Comparison of ENCODE assay signal across 36 cellular contexts in genomic region chr7:1282679-1283078, GRCh38. TPM values are rescaled to one million over a fixed set of nuclear protein-coding genes. Genes with fewer than 3 reads are reported as not detected.
"Had no signal": no experiment of that assay in that cellular context is flagged by ENCODE, and none has a peak within 500 bp of the region (broad histone marks: within the 10 kb centered on the region; RNA-seq: fewer than 3 reads in every experiment).

No MANE protein-coding gene starts in this region.

- H3K27me3 Mint-ChIP-seq: activated B cell treated with CpG ODN at 0.5 μM for 24 hours; activated CD4-positive, alpha-beta memory T cell treated with anti-CD3 and anti-CD28 coated beads for 36 hours; activated CD4-positive, alpha-beta T cell treated with anti-CD3 and anti-CD28 coated beads, Interleukin-2, amount 10 ng/mL, durations not matched to agents 24 days and 14 days; activated naive CD8-positive, alpha-beta T cell; activated naive CD8-positive, alpha-beta T cell treated with anti-CD3 and anti-CD28 coated beads, Interleukin-2, amount 10 ng/mL, durations not matched to agents 7 days and 5 days had no signal

- H3K27ac ChIP-seq: body of pancreas, brain microvascular endothelial cell, breast epithelium, VCaP had no signal

- H3K36me3 ChIP-seq: brain microvascular endothelial cell, breast epithelium had no signal

- H3K27me3 ChIP-seq: body of pancreas, brain microvascular endothelial cell had no signal

- H3K4me1 Mint-ChIP-seq: activated B cell treated with CpG ODN at 0.5 μM for 24 hours; activated CD4-positive, alpha-beta T cell treated with anti-CD3 and anti-CD28 coated beads, Interleukin-2, amount 10 ng/mL, durations not matched to agents 24 days and 14 days; activated naive CD4-positive, alpha-beta T cell treated with anti-CD3 and anti-CD28 coated beads, Interleukin-2, amount 10 ng/mL, durations not matched to agents 7 days and 5 days; activated naive CD4-positive, alpha-beta T cell treated with anti-CD3 and anti-CD28 coated beads, Interleukin-2, amount 50 U/mL, for 24 hours; activated naive CD8-positive, alpha-beta T cell treated with anti-CD3 and anti-CD28 coated beads, Interleukin-2, amount 10 ng/mL, durations not matched to agents 7 days and 5 days; activated naive CD8-positive, alpha-beta T cell treated with anti-CD3 and anti-CD28 coated beads, Interleukin-2, amount 50 U/mL, for 24 hours had no signal

- DNase-seq: activated B cell treated with CpG ODN at 0.5 μM for 24 hours; activated CD4-positive, alpha-beta memory T cell treated with anti-CD3 and anti-CD28 coated beads for 36 hours; activated CD4-positive, alpha-beta T cell treated with anti-CD3 and anti-CD28 coated beads for 4 hours; activated CD4-positive, alpha-beta T cell treated with anti-CD3 and anti-CD28 coated beads, Interleukin-2, amount 10 ng/mL, durations not matched to agents 24 days and 14 days; activated CD4-positive, alpha-beta T cell treated with anti-CD3 and anti-CD28 coated beads, Interleukin-2, amount 50 U/mL, for 1 hour; activated CD4-positive, alpha-beta T cell treated with anti-CD3 and anti-CD28 coated beads, Interleukin-2, amount 50 U/mL, for 4 hours; activated CD4-positive, CD25-positive, alpha-beta regulatory T cell treated with anti-CD3 and anti-CD28 coated beads, Interleukin-2, amount 50 U/mL, for 72 hours; activated CD8-positive, alpha-beta memory T cell treated with anti-CD3 and anti-CD28 coated beads, Interleukin-2, amount 50 U/mL, for 48 hours; activated CD8-positive, alpha-beta T cell treated with anti-CD3 and anti-CD28 coated beads for 36 hours; activated effector memory CD4-positive, alpha-beta T cell treated with Interleukin-2 at 50 U/mL for 16 hours; activated gamma-delta T cell; activated naive CD4-positive, alpha-beta T cell treated with anti-CD3 and anti-CD28 coated beads, Interleukin-2, amount 10 ng/mL, durations not matched to agents 7 days and 5 days; activated naive CD4-positive, alpha-beta T cell treated with Interleukin-2 at 50 U/mL for 16 hours; activated naive CD8-positive, alpha-beta T cell treated with anti-CD3 and anti-CD28 coated beads, Interleukin-2, amount 10 ng/mL, durations not matched to agents 7 days and 5 days; activated naive CD8-positive, alpha-beta T cell treated with anti-CD3 and anti-CD28 coated beads, Interleukin-2, amount 50 U/mL, for 24 hours; activated T-cell treated with anti-CD3 and anti-CD28 coated beads, Interleukin-2, amount 50 U/mL, for 24 hours; activated T-cell treated with anti-CD3 and anti-CD28 coated beads, Interleukin-2, amount 50 U/mL, for 48 hours; body of pancreas; brain microvascular endothelial cell; central memory CD4-positive, alpha-beta T cell; T-helper 1 cell; T-helper 2 cell; T-helper 9 cell had no signal

- H3K36me3 Mint-ChIP-seq: activated CD4-positive, alpha-beta memory T cell treated with anti-CD3 and anti-CD28 coated beads for 36 hours; activated naive CD4-positive, alpha-beta T cell treated with anti-CD3 and anti-CD28 coated beads, Interleukin-2, amount 10 ng/mL, durations not matched to agents 7 days and 5 days; activated naive CD4-positive, alpha-beta T cell treated with anti-CD3 and anti-CD28 coated beads, Interleukin-2, amount 50 U/mL, for 24 hours; activated naive CD8-positive, alpha-beta T cell; activated naive CD8-positive, alpha-beta T cell treated with anti-CD3 and anti-CD28 coated beads, Interleukin-2, amount 10 ng/mL, durations not matched to agents 7 days and 5 days had no signal

- H3K4me1 ChIP-seq: body of pancreas, breast epithelium had no signal

- H3K27ac Mint-ChIP-seq: activated B cell treated with CpG ODN at 0.5 μM for 24 hours; activated CD4-positive, alpha-beta memory T cell treated with anti-CD3 and anti-CD28 coated beads for 36 hours; activated CD4-positive, alpha-beta T cell treated with anti-CD3 and anti-CD28 coated beads, Interleukin-2, amount 10 ng/mL, durations not matched to agents 24 days and 14 days; activated CD8-positive, alpha-beta T cell treated with anti-CD3 and anti-CD28 coated beads for 36 hours; activated naive CD4-positive, alpha-beta T cell treated with anti-CD3 and anti-CD28 coated beads, Interleukin-2, amount 10 ng/mL, durations not matched to agents 7 days and 5 days; activated naive CD4-positive, alpha-beta T cell treated with anti-CD3 and anti-CD28 coated beads, Interleukin-2, amount 50 U/mL, for 24 hours; activated naive CD8-positive, alpha-beta T cell; activated naive CD8-positive, alpha-beta T cell treated with anti-CD3 and anti-CD28 coated beads, Interleukin-2, amount 10 ng/mL, durations not matched to agents 7 days and 5 days; activated naive CD8-positive, alpha-beta T cell treated with anti-CD3 and anti-CD28 coated beads, Interleukin-2, amount 50 U/mL, for 24 hours; activated T-cell treated with anti-CD3 and anti-CD28 coated beads, Interleukin-2, amount 50 U/mL, for 24 hours; activated T-helper 2 cell treated with anti-CD3 and anti-CD28 coated beads, Interferon-gamma antibody, Interleukin-2, Interleukin-4, amounts not matched to agents 10 μg/mL and 5 μg/mL and 100 μg/mL, durations not matched to agents 14 hours and 24 hours and 36 hours; T-helper 1 cell treated with Interleukin-12 subunit alpha and Interleukin-12 subunit beta and Interleukin-4 antibody, amounts not matched to agents 30 μg/mL and 1 μg/mL, for 36 hours; T-helper 2 cell treated with Interferon-gamma antibody and Interleukin-4, amounts not matched to agents 5 μg/mL and 100 μg/mL, for 36 hours had no signal

- H3K4me3 Mint-ChIP-seq: activated B cell treated with CpG ODN at 0.5 μM for 24 hours; activated CD4-positive, alpha-beta memory T cell treated with anti-CD3 and anti-CD28 coated beads for 36 hours; activated CD4-positive, alpha-beta T cell treated with anti-CD3 and anti-CD28 coated beads, Interleukin-2, amount 10 ng/mL, durations not matched to agents 24 days and 14 days; activated CD8-positive, alpha-beta T cell treated with anti-CD3 and anti-CD28 coated beads for 36 hours; activated naive CD4-positive, alpha-beta T cell treated with anti-CD3 and anti-CD28 coated beads, Interleukin-2, amount 10 ng/mL, durations not matched to agents 7 days and 5 days; activated naive CD4-positive, alpha-beta T cell treated with anti-CD3 and anti-CD28 coated beads, Interleukin-2, amount 50 U/mL, for 24 hours; activated naive CD8-positive, alpha-beta T cell; activated naive CD8-positive, alpha-beta T cell treated with anti-CD3 and anti-CD28 coated beads, Interleukin-2, amount 10 ng/mL, durations not matched to agents 7 days and 5 days; activated naive CD8-positive, alpha-beta T cell treated with anti-CD3 and anti-CD28 coated beads, Interleukin-2, amount 50 U/mL, for 24 hours; activated T-cell treated with anti-CD3 and anti-CD28 coated beads, Interleukin-2, amount 50 U/mL, for 24 hours; T-helper 1 cell treated with Interleukin-12 subunit alpha and Interleukin-12 subunit beta and Interleukin-4 antibody, amounts not matched to agents 30 μg/mL and 1 μg/mL, for 36 hours; T-helper 2 cell treated with Interferon-gamma antibody and Interleukin-4, amounts not matched to agents 5 μg/mL and 100 μg/mL, for 36 hours had no signal

- H3K4me3 ChIP-seq: body of pancreas, breast epithelium had no signal

- ATAC-seq: activated CD8-positive, alpha-beta T cell treated with anti-CD3 and anti-CD28 coated beads for 36 hours; activated naive CD8-positive, alpha-beta T cell treated with anti-CD3 and anti-CD28 coated beads, Interleukin-2, amount 50 U/mL, for 24 hours; body of pancreas had no signal

- H3K9me3 ChIP-seq: body of pancreas, breast epithelium had no signal

- FAIRE-seq: astrocyte, TTC549 had no signal

- H3K9me3 Mint-ChIP-seq: activated B cell treated with CpG ODN at 0.5 μM for 24 hours; activated CD4-positive, alpha-beta memory T cell treated with anti-CD3 and anti-CD28 coated beads for 36 hours; activated CD4-positive, alpha-beta T cell treated with anti-CD3 and anti-CD28 coated beads, Interleukin-2, amount 10 ng/mL, durations not matched to agents 24 days and 14 days; activated CD8-positive, alpha-beta T cell treated with anti-CD3 and anti-CD28 coated beads for 36 hours; activated naive CD4-positive, alpha-beta T cell treated with anti-CD3 and anti-CD28 coated beads, Interleukin-2, amount 50 U/mL, for 24 hours; activated naive CD8-positive, alpha-beta T cell treated with anti-CD3 and anti-CD28 coated beads, Interleukin-2, amount 10 ng/mL, durations not matched to agents 7 days and 5 days; activated naive CD8-positive, alpha-beta T cell treated with anti-CD3 and anti-CD28 coated beads, Interleukin-2, amount 50 U/mL, for 24 hours; activated T-cell treated with anti-CD3 and anti-CD28 coated beads, Interleukin-2, amount 50 U/mL, for 24 hours; activated T-helper 2 cell treated with anti-CD3 and anti-CD28 coated beads, Interferon-gamma antibody, Interleukin-2, Interleukin-4, amounts not matched to agents 10 μg/mL and 5 μg/mL and 100 μg/mL, durations not matched to agents 14 hours and 24 hours and 36 hours had no signal

RNA-seq across cellular contexts. Expression of gene UNCX, which starts 50.0 kb away (rescaled TPM):
- total RNA-seq: activated B cell treated with CpG ODN at 0.5 μM for 24 hours; activated CD4-positive, alpha-beta memory T cell treated with anti-CD3 and anti-CD28 coated beads for 36 hours; activated CD4-positive, alpha-beta T cell treated with anti-CD3 and anti-CD28 coated beads, Interleukin-2, amount 10 ng/mL, durations not matched to agents 24 days and 14 days; activated CD8-positive, alpha-beta memory T cell treated with anti-CD3 and anti-CD28 coated beads for 36 hours; activated CD8-positive, alpha-beta T cell treated with anti-CD3 and anti-CD28 coated beads for 36 hours; activated naive CD8-positive, alpha-beta T cell treated with anti-CD3 and anti-CD28 coated beads, Interleukin-2, amount 10 ng/mL, durations not matched to agents 7 days and 5 days; activated T-helper 2 cell treated with anti-CD3 and anti-CD28 coated beads, Interferon-gamma antibody, Interleukin-2, Interleukin-4, amounts not matched to agents 10 μg/mL and 5 μg/mL and 100 μg/mL, durations not matched to agents 14 hours and 24 hours and 36 hours; aorta; astrocyte; body of pancreas; breast epithelium; cardiac septum had no signal
- polyA plus RNA-seq: adipose tissue, aorta had no signal
